Comparison of ENCODE assay signal across 25 cellular contexts in the genomic region with DNA sequence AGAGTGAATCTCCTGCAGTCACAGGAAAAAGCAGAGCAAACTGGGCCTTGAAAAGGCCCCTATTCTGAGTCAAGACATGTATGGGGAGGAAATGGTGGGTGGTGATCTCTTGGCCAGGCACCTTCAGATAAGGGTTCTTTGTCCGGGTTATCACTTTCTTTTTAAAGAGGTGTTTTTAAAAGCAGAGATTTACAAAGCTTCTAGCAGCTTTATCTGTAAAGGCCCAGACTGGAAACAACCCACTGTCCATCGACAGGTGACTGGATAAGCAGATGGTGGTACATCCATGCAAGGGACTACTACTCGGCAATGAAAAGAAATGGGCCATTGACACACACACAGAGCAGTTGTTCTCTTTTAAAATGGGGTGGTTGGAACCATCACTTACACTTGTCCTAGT.
"Had no signal": no experiment of that assay in that cellular context is flagged by ENCODE, and none has a peak within 500 bp of the region (broad histone marks: within the 10 kb centered on the region; RNA-seq: fewer than 3 reads in every experiment).

No MANE protein-coding gene starts in this region.

- H3K4me3 ChIP-seq: coronary artery, dorsolateral prefrontal cortex, esophagus squamous epithelium, gastrocnemius medialis, heart right ventricle, left lung, lower lobe of right lung had no signal

- H3K36me3 Mint-ChIP-seq: naive thymus-derived CD4-positive, alpha-beta T cell; natural killer cell had no signal

- H3K4me1 Mint-ChIP-seq: naive thymus-derived CD4-positive, alpha-beta T cell had no signal

- H3K27ac Mint-ChIP-seq: naive thymus-derived CD4-positive, alpha-beta T cell; natural killer cell had no signal

- FAIRE-seq: endometrium, islet of Langerhans, keratinocyte had no signal

- H3K36me3 ChIP-seq: esophagus squamous epithelium, gastrocnemius medialis, heart right ventricle, left lung, lower lobe of right lung had no signal

- H3K9me3 ChIP-seq: gastrocnemius medialis, heart right ventricle, left lung, lower lobe of right lung had no signal

- ATAC-seq: esophagus mucosa; gastrocnemius medialis; heart right ventricle; left cardiac atrium; left lung; left ventricle myocardium superior; naive thymus-derived CD4-positive, alpha-beta T cell had no signal

- H3K27me3 ChIP-seq: dorsolateral prefrontal cortex, esophagus squamous epithelium, gastrocnemius medialis had no signal

- H3K9me3 Mint-ChIP-seq: natural killer cell had no signal

- H3K27ac ChIP-seq: coronary artery, dorsolateral prefrontal cortex, epithelial cell of prostate, esophagus squamous epithelium, gastrocnemius medialis, heart right ventricle, left lung, lower lobe of right lung had no signal

- H3K4me3 Mint-ChIP-seq: naive thymus-derived CD4-positive, alpha-beta T cell; natural killer cell had no signal

- H3K4me1 ChIP-seq: esophagus squamous epithelium, gastrocnemius medialis, heart right ventricle, left lung, lower lobe of right lung had no signal

- DNase-seq: dermis blood vessel endothelial cell; dorsolateral prefrontal cortex; effector CD4-positive, alpha-beta T cell; effector memory CD4-positive, alpha-beta T cell; erythroblast; esophagus squamous epithelium; foreskin fibroblast; foreskin melanocyte; gastrocnemius medialis; heart right ventricle; hippocampal formation; left cardiac atrium; left lung; left ventricle myocardium superior; lower lobe of right lung; mesenchymal stem cell; midbrain; naive thymus-derived CD4-positive, alpha-beta T cell; natural killer cell had no signal
